9 cellular contexts compared by ENCODE assay signal in the genomic region with DNA sequence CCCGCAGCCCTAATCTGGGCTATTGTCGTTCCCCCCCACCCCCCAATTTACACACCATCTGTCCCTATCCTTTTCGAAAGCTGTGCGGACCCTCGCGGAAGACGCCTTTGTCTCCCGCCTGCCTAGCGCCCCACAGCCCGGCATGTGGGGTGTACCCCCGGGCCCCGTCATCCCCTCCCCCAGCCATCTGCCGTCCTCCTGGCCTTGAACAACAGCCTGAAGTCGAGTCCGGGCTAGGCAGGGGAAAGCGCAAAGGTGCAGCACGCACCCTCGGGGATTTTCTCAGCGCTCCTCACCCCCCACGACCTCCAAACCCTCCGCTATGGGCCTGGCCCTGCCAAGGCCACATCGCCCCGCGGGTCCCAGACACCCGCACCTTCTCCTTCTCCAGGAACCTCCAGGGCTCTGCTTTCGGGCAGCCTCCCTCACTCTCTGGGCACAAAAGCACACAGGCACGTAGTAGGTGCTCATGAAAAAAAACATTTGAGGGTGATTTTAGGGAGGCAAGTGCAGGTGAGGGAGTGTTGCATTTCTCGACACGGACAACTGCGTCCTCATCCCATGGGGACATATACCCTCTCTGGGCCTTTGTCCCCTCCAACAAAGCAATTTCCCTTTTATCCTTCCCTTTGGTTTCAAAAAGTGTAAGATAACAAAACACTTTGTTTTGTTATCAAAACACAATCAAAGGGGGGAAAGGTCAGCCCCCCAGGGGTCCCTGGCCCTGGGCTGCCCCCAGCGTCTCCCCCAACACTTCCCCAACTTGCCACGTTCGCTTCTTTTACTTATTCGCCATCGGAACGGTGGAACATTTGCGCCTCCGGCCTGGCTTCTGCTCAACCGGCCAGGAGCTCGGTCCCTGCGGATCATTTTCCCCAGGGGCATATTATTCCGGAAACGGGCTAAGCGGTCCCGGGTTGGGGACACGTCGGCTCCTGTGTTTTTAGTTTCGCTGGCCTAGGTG. TPM values are rescaled to one million over a fixed set of nuclear protein-coding genes. Genes with fewer than 3 reads are reported as not detected.
A peak's percentile ranks its signal among the peaks of the same experiment; 100 is the strongest.
DNase-seq lines count a peak whose midpoint lies in the region; ATAC-seq lines count a peak whose summit lies in the region.
"Had no signal": no experiment of that assay in that cellular context is flagged by ENCODE, and none has a peak within 500 bp of the region (broad histone marks: within the 10 kb centered on the region; RNA-seq: fewer than 3 reads in every experiment).

No MANE protein-coding gene starts in this region.

- peak; percentile 19 for DNase-seq in NCI-H748 (lab: John Stamatoyannopoulos, UW; ENCODE audit: unreplicated experiment)
- DNase-seq in NCI-H748 treated with DMSO at 0.1 percent for 48 hours (lab: John Stamatoyannopoulos, UW), result no peak
- peak; percentile 82 for DNase-seq in NCI-H2171 (lab: John Stamatoyannopoulos, UW)
- peak; percentile 30 for DNase-seq in cerebellum (ENCODE audit: low spot score)
- DNase-seq in retina, result peak; percentile 69
- no peak for DNase-seq in SHP77 (lab: John Stamatoyannopoulos, UW)
- no peak for DNase-seq in NCI-H1930 (lab: John Stamatoyannopoulos, UW)
- DNase-seq: effector CD4-positive, alpha-beta T cell had no signal

- ATAC-seq in HG02571 (IDR thresholded peaks at IDR 0.05; ENCODE audit: unreplicated experiment), result no peak

RNA-seq across cellular contexts. Expression of a gene that starts 16.4 kb away (rescaled TPM):
- total RNA-seq in cerebellum, result 12.2 TPM

RNA-seq across cellular contexts. Expression of a gene that starts 17.7 kb away (rescaled TPM):
- total RNA-seq in cerebellum, result 10.9 TPM

RNA-seq across cellular contexts. Expression of a gene that starts 58.7 kb away (rescaled TPM):
- 5.6 TPM for total RNA-seq in cerebellum

Comparison
In these comparisons a context has a peak if more than half of its experiments do, and no peak if none do; other contexts are left out.
1. DNase-seq: peak in NCI-H748 (single experiment), NCI-H2171 (single experiment), cerebellum (single experiment) and retina (single experiment); none in NCI-H748 treated with DMSO at 0.1 percent for 48 hours (single experiment), SHP77 (0 of 2) and NCI-H1930 (0 of 2).